ENCODE assay signal across 12 cellular contexts in the genomic region with DNA sequence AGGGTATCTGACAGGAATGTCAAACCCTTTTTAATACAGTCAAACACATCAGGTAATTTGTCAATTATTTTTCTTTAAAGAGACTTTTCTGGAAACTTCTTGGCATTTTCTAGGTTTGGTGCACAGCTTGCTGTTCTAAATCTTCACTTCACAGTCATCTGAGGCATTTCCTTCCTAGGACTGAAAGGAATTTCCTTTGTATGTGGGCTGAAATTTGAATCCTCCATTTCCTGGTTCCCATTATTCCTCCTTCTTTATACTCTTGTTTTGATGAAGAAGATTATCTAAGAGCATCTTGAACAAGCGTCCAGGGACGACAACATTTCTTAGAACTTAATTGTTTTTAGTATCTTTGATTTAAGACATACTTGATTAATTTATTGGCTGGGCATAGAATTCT. TPM values are rescaled to one million over a fixed set of nuclear protein-coding genes. Genes with fewer than 3 reads are reported as not detected.
DNase-seq lines count a peak whose midpoint lies in the region; ATAC-seq and TF ChIP-seq lines count a peak whose summit lies in the region.
"Had no signal": no experiment of that assay in that cellular context is flagged by ENCODE, and none has a peak within 500 bp of the region (broad histone marks: within the 10 kb centered on the region; RNA-seq: fewer than 3 reads in every experiment).

No MANE protein-coding gene starts in this region.

- CTCF ChIA-PET in SK-N-SH (lab: Yijun Ruan, JAX): interaction anchor here (1.0 kb wide), 1 partner anchor 11 kb away, joined by 3 read pairs; no protein-coding TSS in a partner anchor

- H3K36me3 ChIP-seq in SK-N-SH (replicated peaks in 1 of 2; ENCODE audit: control insufficient read depth in 1 of 2, insufficient read depth in 2 of 2, low read length in 1 of 2): peaks cover 12 to 74% of the 10 kb centered on the region in 2 experiments
- no peaks in the 10 kb centered on the region for H3K36me3 ChIP-seq in MM.1S (replicated peaks; ENCODE audit: insufficient read depth, low read length)
- H3K36me3 ChIP-seq: WERI-Rb-1 had no signal

- TF ChIP-seq EP300 in SK-N-SH (IDR thresholded peaks at IDR 0.05; ENCODE audit: borderline replicate concordance in 1 of 2, low read depth in 1 of 2, low read length in 1 of 2): peak; percentile 6 to 74; a peak in 1 of 4 replicates

- H3K9me3 ChIP-seq in SK-N-SH (no peaks in the 10 kb centered on the region), MM.1S (replicated peaks; ENCODE audit: insufficient read depth, low read length) (no peaks in the 10 kb centered on the region)

- H3K36me3 Mint-ChIP-seq in effector memory CD8-positive, alpha-beta T cell (ENCODE audit: insufficient read depth): no peaks in the 10 kb centered on the region

- no peak for TF ChIP-seq RAD21 in SK-N-SH (IDR thresholded peaks at IDR 0.05; ENCODE audit: low read length)

- ATAC-seq in HG03469 (IDR thresholded peaks at IDR 0.05; ENCODE audit: unreplicated experiment): no peak
- ATAC-seq in effector memory CD8-positive, alpha-beta T cell (replicated peaks): no peak
- ATAC-seq in HG02970 (IDR thresholded peaks at IDR 0.05; ENCODE audit: low FRiP score, unreplicated experiment): no peak

- H3K27ac ChIP-seq in SK-N-SH (ENCODE audit: low read depth in 2 of 2, low read length in 1 of 2) (peak overlapping the region; percentile 84 to 85), MM.1S (ENCODE audit: low read length) (no peak overlapping the region)
- H3K27ac ChIP-seq: WERI-Rb-1 had no signal

- no peak overlapping the region for H3K27ac Mint-ChIP-seq in effector memory CD8-positive, alpha-beta T cell
- H3K27ac Mint-ChIP-seq: stimulated activated naive CD8-positive, alpha-beta T cell treated with anti-CD3 and anti-CD28 coated beads, Interleukin-15, Interleukin-2, amounts not matched to agents 100 ng/mL and 50 ng/mL, for 24 hours had no signal

- H2AFZ ChIP-seq in SK-N-SH (ENCODE audit: low read depth): no peak overlapping the region
- no peak overlapping the region for H2AFZ ChIP-seq in MM.1S (ENCODE audit: low read length)

- peak; percentile 45 for DNase-seq in GM03348 (ENCODE audit: low spot score)
- no peak for DNase-seq in SK-N-SH
- peak; percentile 48 to 71 for DNase-seq in foreskin fibroblast
- peak; percentile 63 for DNase-seq in pulmonary artery endothelial cell (ENCODE audit: low read depth, low spot score)
- DNase-seq in effector memory CD8-positive, alpha-beta T cell: no peak
- DNase-seq in MM.1S: no peak
- DNase-seq: effector CD8-positive, alpha-beta T cell; Kasumi-1; WERI-Rb-1 had no signal

- TF ChIP-seq CTCF in SK-N-SH (IDR thresholded peaks at IDR 0.05) (no peak), foreskin fibroblast (IDR thresholded peaks at IDR 0.05; ENCODE audit: low read depth, low read length) (no peak), MM.1S (IDR thresholded peaks at IDR 0.05; ENCODE audit: low read length) (no peak)

- peaks cover 100% of the 10 kb centered on the region for H3K79me2 ChIP-seq in SK-N-SH (ENCODE audit: insufficient read depth)
- no peaks in the 10 kb centered on the region for H3K79me2 ChIP-seq in MM.1S (ENCODE audit: low read length)

- H3K27me3 Mint-ChIP-seq in effector memory CD8-positive, alpha-beta T cell: peaks cover 12 to 23% of the 10 kb centered on the region in 2 donors
- H3K27me3 Mint-ChIP-seq: stimulated activated naive CD8-positive, alpha-beta T cell treated with anti-CD3 and anti-CD28 coated beads, Interleukin-15, Interleukin-2, amounts not matched to agents 100 ng/mL and 50 ng/mL, for 24 hours had no signal

- H3K9me2 ChIP-seq in SK-N-SH (no peaks in the 10 kb centered on the region), MM.1S (replicated peaks; ENCODE audit: insufficient read depth, low read length) (no peaks in the 10 kb centered on the region)

- no peaks in the 10 kb centered on the region for H3K4me1 Mint-ChIP-seq in effector memory CD8-positive, alpha-beta T cell (ENCODE audit: low read depth in 2 of 2)

- POLR2A ChIA-PET in SK-N-SH (lab: Yijun Ruan, JAX): no interaction called here

- H3K4me1 ChIP-seq in SK-N-SH (ENCODE audit: control insufficient read depth in 1 of 2, insufficient read depth in 2 of 2, low read depth in 1 of 2, low read length in 1 of 2) (peaks cover 0 to 24% of the 10 kb centered on the region in 2 experiments; a peak in 3 of 4 replicates), MM.1S (ENCODE audit: low read length) (no peaks in the 10 kb centered on the region)

- H3K9ac ChIP-seq in SK-N-SH (peak overlapping the region; percentile 42; the same call in 1 of the 2 replicates), MM.1S (ENCODE audit: low read length) (no peak overlapping the region)

- H4K20me1 ChIP-seq in SK-N-SH (ENCODE audit: insufficient read depth): peaks cover 21% of the 10 kb centered on the region
- H4K20me1 ChIP-seq in MM.1S (ENCODE audit: insufficient read depth, low read length): no peaks in the 10 kb centered on the region

- WGBS in SK-N-SH (ENCODE audit: low lambda C conversion rate): 35% methylated on average over 2 of the region's 2 CpGs

- no peaks in the 10 kb centered on the region for H3K27me3 ChIP-seq in SK-N-SH (ENCODE audit: insufficient read depth)
- H3K27me3 ChIP-seq in MM.1S (replicated peaks; ENCODE audit: insufficient read depth, low read length): no peaks in the 10 kb centered on the region

- H3F3A ChIP-seq in SK-N-SH (replicated peaks; ENCODE audit: insufficient read depth) (peaks cover 64% of the 10 kb centered on the region), MM.1S (ENCODE audit: insufficient read depth, low read length) (no peaks in the 10 kb centered on the region)

- H3K4me3 Mint-ChIP-seq in effector memory CD8-positive, alpha-beta T cell: no peak overlapping the region
- H3K4me3 Mint-ChIP-seq: stimulated activated naive CD8-positive, alpha-beta T cell treated with anti-CD3 and anti-CD28 coated beads, Interleukin-15, Interleukin-2, amounts not matched to agents 100 ng/mL and 50 ng/mL, for 24 hours had no signal

- H3K4me2 ChIP-seq in SK-N-SH: peak overlapping the region; percentile 49
- no peak overlapping the region for H3K4me2 ChIP-seq in MM.1S (ENCODE audit: low read depth, low read length)

- peak overlapping the region in 1 of 2 experiments; percentile 22; a peak in 1 of 4 replicates for H3K4me3 ChIP-seq in SK-N-SH (ENCODE audit: low read depth in 2 of 2, low read length in 1 of 2)
- H3K4me3 ChIP-seq in foreskin fibroblast (ENCODE audit: low read depth in 1 of 2, low read length in 2 of 2): no peak overlapping the region
- no peak overlapping the region for H3K4me3 ChIP-seq in MM.1S (ENCODE audit: low read length)

- no peaks in the 10 kb centered on the region for H3K9me3 Mint-ChIP-seq in effector memory CD8-positive, alpha-beta T cell
- H3K9me3 Mint-ChIP-seq: stimulated activated naive CD8-positive, alpha-beta T cell treated with anti-CD3 and anti-CD28 coated beads, Interleukin-15, Interleukin-2, amounts not matched to agents 100 ng/mL and 50 ng/mL, for 24 hours had no signal

TF ChIP-seq in SK-N-SH, 30 proteins besides CTCF, POLR2A, EP300 and RAD21 (continues in another document):
- TF ChIP-seq TAF1 (IDR thresholded peaks at IDR 0.05; ENCODE audit: borderline replicate concordance, low read depth, low read length): no peak
- no peak for TF ChIP-seq RXRA (IDR thresholded peaks at IDR 0.05; ENCODE audit: borderline replicate concordance, low read depth)
- TF ChIP-seq ELF1 (IDR thresholded peaks at IDR 0.05): 0 out of 2 replicates have a peak, but pooled peaks have one; percentile 30
- peak; percentile 80 for TF ChIP-seq TEAD4 (IDR thresholded peaks at IDR 0.05; ENCODE audit: borderline replicate concordance, insufficient read depth)
- no peak for TF ChIP-seq NRF1 (IDR thresholded peaks at IDR 0.05; ENCODE audit: low read depth, low read length)
- no peak; the same call in 1 of the 2 replicates for TF ChIP-seq FOSL2 (IDR thresholded peaks at IDR 0.05; ENCODE audit: borderline replicate concordance, low read depth)
- peak; percentile 39 for TF ChIP-seq JUND (IDR thresholded peaks at IDR 0.05)
- no peak for TF ChIP-seq SMC3 (IDR thresholded peaks at IDR 0.05; ENCODE audit: low read depth, low read length)
- no peak for TF ChIP-seq CHD2 (IDR thresholded peaks at IDR 0.05; ENCODE audit: low read length, partially characterized antibody)
- no peak; the same call in 1 of the 2 replicates for TF ChIP-seq NFIC (IDR thresholded peaks at IDR 0.05; ENCODE audit: borderline replicate concordance)
- peak; percentile 82 for TF ChIP-seq TCF12 (IDR thresholded peaks at IDR 0.05)
- TF ChIP-seq MXI1 (IDR thresholded peaks at IDR 0.05; ENCODE audit: low read depth, low read length): no peak
- TF ChIP-seq MEF2A (IDR thresholded peaks at IDR 0.05; ENCODE audit: borderline replicate concordance, low read depth): no peak
- peak; percentile 34; the same call in 1 of the 2 replicates for TF ChIP-seq GABPA (IDR thresholded peaks at IDR 0.05; ENCODE audit: low read depth)
- no peak for TF ChIP-seq POLR2AphosphoS5 (IDR thresholded peaks at IDR 0.05; ENCODE audit: low read depth, low read length)
- TF ChIP-seq YY1 (IDR thresholded peaks at IDR 0.05; ENCODE audit: low read depth): no peak
- TF ChIP-seq, protein P1, sequence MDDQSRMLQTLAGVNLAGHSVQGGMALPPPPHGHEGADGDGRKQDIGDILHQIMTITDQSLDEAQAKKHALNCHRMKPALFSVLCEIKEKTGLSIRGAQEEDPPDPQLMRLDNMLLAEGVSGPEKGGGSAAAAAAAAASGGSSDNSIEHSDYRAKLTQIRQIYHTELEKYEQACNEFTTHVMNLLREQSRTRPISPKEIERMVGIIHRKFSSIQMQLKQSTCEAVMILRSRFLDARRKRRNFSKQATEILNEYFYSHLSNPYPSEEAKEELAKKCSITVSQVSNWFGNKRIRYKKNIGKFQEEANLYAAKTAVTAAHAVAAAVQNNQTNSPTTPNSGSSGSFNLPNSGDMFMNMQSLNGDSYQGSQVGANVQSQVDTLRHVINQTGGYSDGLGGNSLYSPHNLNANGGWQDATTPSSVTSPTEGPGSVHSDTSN (IDR thresholded peaks at IDR 0.05): peak; percentile 56; the same call in 1 of the 2 replicates
- TF ChIP-seq USF1 (IDR thresholded peaks at IDR 0.05; ENCODE audit: borderline replicate concordance, low read depth): no peak
- TF ChIP-seq SIN3A (IDR thresholded peaks at IDR 0.05; ENCODE audit: borderline replicate concordance, low read depth, low read length): no peak
- no peak for TF ChIP-seq FOXM1 (IDR thresholded peaks at IDR 0.05; ENCODE audit: low read depth)

RNA-seq across cellular contexts. Expression of gene CALD1, which starts 24.9 kb away (rescaled TPM):
- polyA plus RNA-seq in SK-N-SH (2012; rRNA removed): 299 and 303 TPM in 2 replicates
- 269 and 329 TPM in 2 replicates for polyA plus RNA-seq in SK-N-SH (2012; cell fraction: cytosol; rRNA removed)
- polyA plus RNA-seq in SK-N-SH (2012; cell fraction: nucleus; rRNA removed): 304 and 462 TPM in 2 replicates
- 275 and 308 TPM in 2 replicates for total RNA-seq in pulmonary artery endothelial cell

Comparison
In these comparisons a context has a peak if more than half of its experiments do, and no peak if none do; other contexts are left out.
1. DNase-seq: peak in GM03348 (single experiment), foreskin fibroblast (2 of 2) and pulmonary artery endothelial cell (single experiment); none in SK-N-SH (single experiment), effector memory CD8-positive, alpha-beta T cell (0 of 3) and MM.1S (single experiment).